10 cellular contexts compared by ENCODE assay signal in the genomic region with DNA sequence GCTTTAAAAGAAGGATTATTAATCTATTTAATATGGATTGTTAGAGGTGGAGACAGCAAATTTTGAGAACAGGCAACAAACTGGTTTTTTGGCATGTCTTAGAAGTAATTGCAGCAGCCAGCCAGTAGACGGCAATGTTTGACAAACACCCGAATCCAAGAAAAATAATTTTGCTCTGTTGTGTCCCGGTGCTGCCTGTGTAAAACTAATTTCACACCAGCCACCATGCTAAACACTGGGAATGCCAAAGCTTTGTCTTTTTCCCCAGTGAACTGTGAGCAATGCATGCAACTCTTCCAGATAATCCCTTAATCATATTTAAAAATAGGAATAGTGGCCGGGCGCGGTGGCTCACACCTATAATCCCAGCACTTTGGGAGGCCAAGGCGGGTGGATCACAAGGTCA. TPM values are rescaled to one million over a fixed set of nuclear protein-coding genes. Genes with fewer than 3 reads are reported as not detected.
A peak's percentile ranks its signal among the peaks of the same experiment; 100 is the strongest.
DNase-seq lines count a peak whose midpoint lies in the region; FAIRE-seq and TF ChIP-seq lines count a peak whose summit lies in the region.
"Had no signal": no experiment of that assay in that cellular context is flagged by ENCODE, and none has a peak within 500 bp of the region (broad histone marks: within the 10 kb centered on the region; RNA-seq: fewer than 3 reads in every experiment).

No MANE protein-coding gene starts in this region.

- no peak overlapping the region for H3K4me3 ChIP-seq in astrocyte of the spinal cord (ENCODE audit: low read depth, low read length)

- DNase-seq in AG08396 (ENCODE audit: low spot score) (peak; percentile 27), ELF-1 (ENCODE audit: low read depth, low spot score) (peak; percentile 68), HCEC 1CT (peak; percentile 5), NCI-H1417 treated with DMSO at 0.1 percent for 48 hours (lab: John Stamatoyannopoulos, UW) (peak; percentile 14), astrocyte of the spinal cord (ENCODE audit: low read depth, low spot score) (peak; percentile 46), kidney glomerular epithelial cell (lab: John Stamatoyannopoulos, UW) (peak; percentile 49), urothelium cell line (ENCODE audit: low spot score) (peak; percentile 45)
- DNase-seq in activated T-helper 2 cell treated with anti-CD3 and anti-CD28 coated beads, Interferon-gamma antibody, Interleukin-2, Interleukin-4, amounts not matched to agents 10 μg/mL and 5 μg/mL and 100 μg/mL, durations not matched to agents 14 hours and 24 hours and 36 hours (ENCODE audit: low spot score), result no peak

- peak; percentile 91 for TF ChIP-seq CTCF in astrocyte of the spinal cord (IDR thresholded peaks at IDR 0.05; ENCODE audit: low read depth, low read length)

- no peak overlapping the region for H3K27ac Mint-ChIP-seq in activated T-helper 2 cell treated with anti-CD3 and anti-CD28 coated beads, Interferon-gamma antibody, Interleukin-2, Interleukin-4, amounts not matched to agents 10 μg/mL and 5 μg/mL and 100 μg/mL, durations not matched to agents 14 hours and 24 hours and 36 hours

- H3K36me3 Mint-ChIP-seq in activated T-helper 2 cell treated with anti-CD3 and anti-CD28 coated beads, Interferon-gamma antibody, Interleukin-2, Interleukin-4, amounts not matched to agents 10 μg/mL and 5 μg/mL and 100 μg/mL, durations not matched to agents 14 hours and 24 hours and 36 hours (ENCODE audit: low read depth), result no peaks in the 10 kb centered on the region

- in situ Hi-C loops in astrocyte of the spinal cord (cut with HindIII; ENCODE audit: low sequenced_read_pairs), result no loop called here

- H3K27me3 Mint-ChIP-seq in activated T-helper 2 cell treated with anti-CD3 and anti-CD28 coated beads, Interferon-gamma antibody, Interleukin-2, Interleukin-4, amounts not matched to agents 10 μg/mL and 5 μg/mL and 100 μg/mL, durations not matched to agents 14 hours and 24 hours and 36 hours (ENCODE audit: low read depth), result no peaks in the 10 kb centered on the region

- no peak overlapping the region for H3K4me3 Mint-ChIP-seq in activated T-helper 2 cell treated with anti-CD3 and anti-CD28 coated beads, Interferon-gamma antibody, Interleukin-2, Interleukin-4, amounts not matched to agents 10 μg/mL and 5 μg/mL and 100 μg/mL, durations not matched to agents 14 hours and 24 hours and 36 hours (ENCODE audit: low read depth)

- intact Hi-C loops in activated T-helper 2 cell treated with anti-CD3 and anti-CD28 coated beads, Interferon-gamma antibody, Interleukin-2, Interleukin-4, amounts not matched to agents 10 μg/mL and 5 μg/mL and 100 μg/mL, durations not matched to agents 14 hours and 24 hours and 36 hours (cut with micrococcal nuclease), result loop anchor here (1.0 to 10.0 kb wide), 3 partner anchors 217 to 685 kb away; no protein-coding TSS in a partner anchor

- FAIRE-seq in urothelium cell line (lab: Jason Lieb, UNC), result no peak

- H3K9me3 Mint-ChIP-seq in activated T-helper 2 cell treated with anti-CD3 and anti-CD28 coated beads, Interferon-gamma antibody, Interleukin-2, Interleukin-4, amounts not matched to agents 10 μg/mL and 5 μg/mL and 100 μg/mL, durations not matched to agents 14 hours and 24 hours and 36 hours, result no peaks in the 10 kb centered on the region

- no peaks in the 10 kb centered on the region for H3K4me1 Mint-ChIP-seq in activated T-helper 2 cell treated with anti-CD3 and anti-CD28 coated beads, Interferon-gamma antibody, Interleukin-2, Interleukin-4, amounts not matched to agents 10 μg/mL and 5 μg/mL and 100 μg/mL, durations not matched to agents 14 hours and 24 hours and 36 hours (ENCODE audit: low read depth)

RNA-seq across cellular contexts. Expression of a gene that starts 25.9 kb away (rescaled TPM):
- not detected in 2 replicates for total RNA-seq in activated T-helper 2 cell treated with anti-CD3 and anti-CD28 coated beads, Interferon-gamma antibody, Interleukin-2, Interleukin-4, amounts not matched to agents 10 μg/mL and 5 μg/mL and 100 μg/mL, durations not matched to agents 14 hours and 24 hours and 36 hours
- total RNA-seq: pulmonary artery endothelial cell; T-helper 1 cell treated with Interleukin-12 subunit alpha and Interleukin-12 subunit beta and Interleukin-4 antibody, amounts not matched to agents 30 ng/mL and 1 ng/mL, for 36 hours had no signal
